In genomic region chr9:132578367-132578932, GRCh38 we compare ENCODE assay signal across 1 cellular context.
TF ChIP-seq lines count a peak whose summit lies in the region.

No MANE protein-coding gene starts in this region.

TF ChIP-seq in GM23338, 12 proteins besides CTCF, POLR2A, EP300 and RAD21 (continued from another document):
- TF ChIP-seq ZNF114 (CRISPR knock-in tag; IDR thresholded peaks at IDR 0.05) = no peak
TF ChIP-seq in GM23338: peak in this region for 1.
